8 cellular contexts compared by ENCODE assay signal in the genomic region with DNA sequence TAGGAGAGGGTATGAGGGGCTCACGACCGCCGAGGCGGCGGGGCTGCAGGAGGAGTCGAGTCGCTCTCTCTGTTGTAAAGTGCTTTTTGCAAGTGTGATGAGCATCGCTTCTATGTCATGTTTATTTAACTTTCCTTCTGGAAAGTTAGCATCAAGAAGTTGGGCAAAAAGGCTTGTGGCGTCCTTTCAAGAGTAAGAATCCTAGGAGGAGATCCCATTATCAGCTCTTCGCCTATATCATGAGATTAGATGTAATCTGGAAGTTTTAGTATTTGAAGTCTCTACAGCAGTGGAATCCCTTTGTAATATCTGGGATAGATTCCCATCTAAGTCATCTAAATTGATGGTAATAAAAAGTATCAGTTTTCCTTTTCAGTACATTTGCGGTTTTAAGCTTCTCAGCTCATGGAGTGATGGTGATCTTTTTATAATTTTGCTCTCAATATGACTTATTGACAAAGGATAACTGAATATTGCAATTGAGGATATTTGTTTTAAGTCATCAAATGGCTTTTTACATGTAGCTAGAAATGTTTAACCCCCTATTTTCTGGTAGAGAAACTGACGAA. TPM values are rescaled to one million over a fixed set of nuclear protein-coding genes. Genes with fewer than 3 reads are reported as not detected.
DNase-seq lines count a peak whose midpoint lies in the region; ATAC-seq, FAIRE-seq and TF ChIP-seq lines count a peak whose summit lies in the region.

No MANE protein-coding gene starts in this region.

- CTCF ChIA-PET in K562 (lab: Yijun Ruan, JAX; ENCODE audit: low intra/inter-chr PET ratio): no interaction called here

- BruUV-seq in K562 (replicated peaks; lab: Mats Ljungman, UMichigan): no TSS peak

- H3K9me1 ChIP-seq in K562 (ENCODE audit: control insufficient read depth, insufficient read depth, low read length): no peaks in the 10 kb centered on the region

- TF ChIP-seq EP300 in K562 (IDR thresholded peaks at IDR 0.05; ENCODE audit: low read length): no peak

- no peak for FAIRE-seq in K562 (lab: Jason Lieb, UNC)

- POLR2A ChIA-PET in K562 (lab: Yijun Ruan, JAX): interaction anchor here (0.6 to 1.5 kb wide), 4 partner anchors 12 to 160 kb away, joined by 3 to 4 read pairs (median 4); no protein-coding TSS in a partner anchor

- peak overlapping the region; percentile 54 to 97 for H3K9ac ChIP-seq in K562 (ENCODE audit: insufficient read depth in 1 of 2, low read depth in 2 of 2, low read length in 2 of 2)

- peak overlapping the region; percentile 57 for H2AFZ ChIP-seq in K562 (ENCODE audit: low read depth, low read length)

- ATAC-seq in heart left ventricle: no peak
- peak; percentile 2; the same call in 2 of the 3 replicates for ATAC-seq in K562
- no peak for ATAC-seq in upper lobe of right lung
- ATAC-seq in HG02588 (IDR thresholded peaks at IDR 0.05; ENCODE audit: unreplicated experiment): no peak

- no peak for TF ChIP-seq RAD21 in K562 (CRISPR knock-in tag; conservative IDR thresholded peaks at IDR 0.05 in 1 of 2, IDR thresholded peaks at IDR 0.05 in 1 of 2)

- peak overlapping the region; percentile 67 to 96 (median 90) for H3K27ac ChIP-seq in heart left ventricle
- peak overlapping the region; percentile 91 for H3K27ac ChIP-seq in K562 (ENCODE audit: extremely low read depth, low read depth, low read length)
- H3K27ac ChIP-seq in upper lobe of right lung: peak overlapping the region; percentile 90

- DNase-seq in heart left ventricle (no peak), cardiac septum (ENCODE audit: low spot score) (no peak), K562 (ENCODE audit: extremely low read depth in 1 of 4, low spot score in 3 of 4) (no peak), medulla oblongata (ENCODE audit: extremely low spot score) (peak; percentile 49), upper lobe of right lung (no peak), NOMO-1 (lab: John Stamatoyannopoulos, UW; ENCODE audit: unreplicated experiment in 2 of 2) (no peak), AML-193 (lab: John Stamatoyannopoulos, UW) (no peak)

- no peaks in the 10 kb centered on the region for H3K27me3 ChIP-seq in heart left ventricle
- no peaks in the 10 kb centered on the region for H3K27me3 ChIP-seq in K562 (ENCODE audit: control insufficient read depth in 2 of 2, insufficient read depth in 2 of 2, low read length in 2 of 2)
- no peaks in the 10 kb centered on the region for H3K27me3 ChIP-seq in upper lobe of right lung

- H3K79me2 ChIP-seq in K562 (ENCODE audit: control insufficient read depth, insufficient read depth, low read length): peaks cover 79% of the 10 kb centered on the region

- no peak for TF ChIP-seq POLR2A in heart left ventricle (IDR thresholded peaks at IDR 0.05)
- TF ChIP-seq POLR2A in K562 (conservative IDR thresholded peaks at IDR 0.05): no peak

- TF ChIP-seq CTCF in heart left ventricle (IDR thresholded peaks at IDR 0.05) (no peak), K562 (IDR thresholded peaks at IDR 0.05 in 2 of 3, conservative IDR thresholded peaks at IDR 0.05 in 1 of 3; ENCODE audit: insufficient read depth in 2 of 3, low read depth in 1 of 3, low read length in 3 of 3) (no peak), upper lobe of right lung (IDR thresholded peaks at IDR 0.05) (no peak)

- in situ Hi-C loops in K562 (cut with MboI): no loop called here

- WGBS in heart left ventricle, 4 donors: 11 to 14% (median 12%) methylated on average over 12 of the region's 12 CpGs
- WGBS in K562 (ENCODE audit: insufficient coverage, low coverage, missing lambda C conversion rate): 11% methylated on average over 12 of the region's 12 CpGs

- intact Hi-C loops in heart left ventricle (cut with DNase I): loop anchor here in 6 of 10 donors (5.0 to 10.0 kb wide), 5 partner anchors 65 to 145 kb away; no protein-coding TSS in a partner anchor
- intact Hi-C loops in cardiac septum (cut with DNase I): no loop called here
- intact Hi-C loops in K562 (cut with micrococcal nuclease): loop anchor here (2.0 to 5.0 kb wide), 3 partner anchors 47 to 132 kb away; no protein-coding TSS in a partner anchor
- intact Hi-C loops in upper lobe of right lung (cut with DNase I): no loop called here

- H3K4me1 ChIP-seq in heart left ventricle: peaks cover 0 to 50% (median 12%) of the 10 kb centered on the region in 12 donors
- H3K4me1 ChIP-seq in K562 (replicated peaks in 1 of 2; ENCODE audit: control insufficient read depth in 2 of 2, insufficient read depth in 2 of 2, low read length in 2 of 2): peaks cover 20 to 50% of the 10 kb centered on the region in 2 experiments
- H3K4me1 ChIP-seq in upper lobe of right lung: peaks cover 21% of the 10 kb centered on the region

- H3K4me2 ChIP-seq in K562 (ENCODE audit: insufficient read depth, low read length): peak overlapping the region; percentile 94

- H3K4me3 ChIP-seq in heart left ventricle (peak overlapping the region; percentile 41 to 97 (median 88)), K562 (peak overlapping the region; percentile 67), upper lobe of right lung (peak overlapping the region; percentile 80)

- no peaks in the 10 kb centered on the region for H3K36me3 ChIP-seq in heart left ventricle
- no peaks in the 10 kb centered on the region for H3K36me3 ChIP-seq in K562 (ENCODE audit: control insufficient read depth, insufficient read depth, low read length)
- H3K36me3 ChIP-seq in upper lobe of right lung: no peaks in the 10 kb centered on the region

- no peaks in the 10 kb centered on the region for H3K9me3 ChIP-seq in heart left ventricle
- no peaks in the 10 kb centered on the region for H3K9me3 ChIP-seq in K562 (replicated peaks; ENCODE audit: control insufficient read depth, insufficient read depth, low read depth, low read length)
- no peaks in the 10 kb centered on the region for H3K9me3 ChIP-seq in upper lobe of right lung

- no peaks in the 10 kb centered on the region for H4K20me1 ChIP-seq in K562 (replicated peaks; ENCODE audit: control insufficient read depth, insufficient read depth, low read length)

TF ChIP-seq in K562, 482 proteins besides CTCF, POLR2A, EP300 and RAD21 (continues in another document):
- peak; percentile 9; the same call in 1 of the 2 replicates for TF ChIP-seq ESRRA (IDR thresholded peaks at IDR 0.05; ENCODE audit: borderline replicate concordance, low read depth)
- TF ChIP-seq, protein P1, sequence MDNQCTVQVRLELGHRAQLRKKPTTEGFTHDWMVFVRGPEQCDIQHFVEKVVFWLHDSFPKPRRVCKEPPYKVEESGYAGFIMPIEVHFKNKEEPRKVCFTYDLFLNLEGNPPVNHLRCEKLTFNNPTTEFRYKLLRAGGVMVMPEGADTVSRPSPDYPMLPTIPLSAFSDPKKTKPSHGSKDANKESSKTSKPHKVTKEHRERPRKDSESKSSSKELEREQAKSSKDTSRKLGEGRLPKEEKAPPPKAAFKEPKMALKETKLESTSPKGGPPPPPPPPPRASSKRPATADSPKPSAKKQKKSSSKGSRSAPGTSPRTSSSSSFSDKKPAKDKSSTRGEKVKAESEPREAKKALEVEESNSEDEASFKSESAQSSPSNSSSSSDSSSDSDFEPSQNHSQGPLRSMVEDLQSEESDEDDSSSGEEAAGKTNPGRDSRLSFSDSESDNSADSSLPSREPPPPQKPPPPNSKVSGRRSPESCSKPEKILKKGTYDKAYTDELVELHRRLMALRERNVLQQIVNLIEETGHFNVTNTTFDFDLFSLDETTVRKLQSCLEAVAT (IDR thresholded peaks at IDR 0.05): 0 out of 4 replicates have a peak, but pooled peaks of 1 of the 2 experiments have one; percentile 7
- peak in 1 of 2 experiments; percentile 43; a peak in 1 of 4 replicates for TF ChIP-seq HDAC1 (IDR thresholded peaks at IDR 0.05)
- no peak for TF ChIP-seq TBP (optimal IDR thresholded peaks at IDR 0.05; ENCODE audit: low read depth, low read length)
- TF ChIP-seq TAF1 (IDR thresholded peaks at IDR 0.05; ENCODE audit: control insufficient read depth, extremely low read depth, insufficient read depth, low read length, severe bottlenecking): no peak
- 0 out of 2 replicates have a peak, but pooled peaks have one; percentile 27 for TF ChIP-seq RNF2 (IDR thresholded peaks at IDR 0.05)
- no peak for TF ChIP-seq CAMTA2 (CRISPR knock-in tag; conservative IDR thresholded peaks at IDR 0.05)
- no peak for TF ChIP-seq FOXA1 (IDR thresholded peaks at IDR 0.05; ENCODE audit: borderline replicate concordance)
- TF ChIP-seq KLF6 (CRISPR knock-in tag; IDR thresholded peaks at IDR 0.05; ENCODE audit: borderline replicate concordance): no peak

RNA-seq across cellular contexts. Expression of a gene that starts 1.7 kb away (rescaled TPM):
- total RNA-seq in heart left ventricle: 10 to 100 TPM in 1 of 9 donors, 1 to 10 TPM in 8; 3.1 to 12.8 (median 6.6) TPM
- polyA plus RNA-seq in heart left ventricle: 1 to 10 TPM; 2.3 to 4.1 TPM
- total RNA-seq in cardiac septum: 7.2 TPM
- 42.3 and 108 TPM in 2 replicates for total RNA-seq in K562 (2011; cell fraction: chromatin; rRNA removed; ENCODE audit: low replicate concordance)
- 23.0 and 36.6 TPM in 2 replicates for total RNA-seq in K562 (2011; cell fraction: nucleolus; rRNA removed)
- 55.6 and 77.9 TPM in 2 replicates for total RNA-seq in K562 (2011; cell fraction: nucleoplasm; rRNA removed)
- 17.7 and 19.4 TPM in 2 replicates for total RNA-seq in K562 (2014; rRNA removed)
- 33.4 and 38.6 TPM in 2 replicates for total RNA-seq in K562 (2014; rRNA removed; fragmentation: Illumina TruSeq; extraction: Trizol)
- total RNA-seq in K562 (2015; rRNA removed; fragmentation: Illumina TruSeq; extraction: Trizol): 31.8 and 38.7 TPM in 2 replicates
- total RNA-seq in K562 (2021): 31.1 and 33.2 TPM in 2 replicates
- 21.3 and 33.2 TPM in 2 replicates for polyA plus RNA-seq in K562 (2011; rRNA removed)
- polyA plus RNA-seq in K562 (2011; cell fraction: cytosol; rRNA removed): 4.3 and 9.6 TPM in 2 replicates
- 29.3 and 34.4 TPM in 2 replicates for polyA plus RNA-seq in K562 (2011; cell fraction: nucleus; rRNA removed)
- 21.2 and 27.6 TPM in 2 replicates for polyA plus RNA-seq in K562 (2012)
- 27.3 and 32.8 TPM in 2 replicates for polyA plus RNA-seq in K562 (2014; fragmentation: Illumina TruSeq; extraction: Trizol)
- 10 to 100 TPM; 16.7 to 26.1 TPM for polyA plus RNA-seq in K562 (2014; fragmentation: Nextera tagmentation; extraction: Ambion mirVana)
- 21.1 and 21.6 TPM in 2 replicates for polyA plus RNA-seq in K562 (2014; rRNA removed)
- 50.8 and 57.2 TPM in 2 replicates for polyA minus RNA-seq in K562 (2011; rRNA and poly(A)+ RNA removed)
- 15.0 and 22.5 TPM in 2 replicates for polyA minus RNA-seq in K562 (2011; cell fraction: cytosol; rRNA and poly(A)+ RNA removed)
- polyA minus RNA-seq in K562 (2011; cell fraction: nucleus; rRNA and poly(A)+ RNA removed): 31.9 and 40.0 TPM in 2 replicates
- 22.3 TPM for total RNA-seq in upper lobe of right lung

Comparison
In these comparisons a context has a peak if more than half of its experiments do, and no peak if none do; other contexts are left out.
1. intact Hi-C loops: an anchor here in heart left ventricle (5.0 to 10.0 kb wide) and K562 (2.0 to 5.0 kb wide); none called in cardiac septum and upper lobe of right lung.